Comparison of ENCODE assay signal across 21 cellular contexts in genomic region chr11:47595029-47595428, GRCh38. TPM values are rescaled to one million over a fixed set of nuclear protein-coding genes. Genes with fewer than 3 reads are reported as not detected.
DNase-seq lines count a peak whose midpoint lies in the region; ATAC-seq, FAIRE-seq and TF ChIP-seq lines count a peak whose summit lies in the region.
"Had no signal": no experiment of that assay in that cellular context is flagged by ENCODE, and none has a peak within 500 bp of the region (broad histone marks: within the 10 kb centered on the region; RNA-seq: fewer than 3 reads in every experiment).

No MANE protein-coding gene starts in this region.

- no peaks in the 10 kb centered on the region for H3K79me1 ChIP-seq in H9 (ENCODE audit: insufficient read depth, low read depth, low read length, poor library complexity, severe bottlenecking)

- no peaks in the 10 kb centered on the region for H4K20me1 ChIP-seq in H9 (ENCODE audit: control insufficient read depth, insufficient read depth, insufficient read length)

- H2BK20ac ChIP-seq in H9 (ENCODE audit: low read depth, low read length, poor library complexity, severe bottlenecking) = no peak overlapping the region

- H4K5ac ChIP-seq in H9 (ENCODE audit: insufficient read length, low read depth, low read length) = no peak overlapping the region

- peak; percentile 12 for DNase-seq in DMS79 (lab: John Stamatoyannopoulos, UW)
- DNase-seq in H9 = no peak
- DNase-seq in endothelial cell (ENCODE audit: low spot score) = no peak
- DNase-seq in nephron progenitor cell = no peak
- DNase-seq in H54 (ENCODE audit: insufficient read length, low spot score) = no peak
- DNase-seq in NCI-H2107 (lab: John Stamatoyannopoulos, UW) = no peak
- no peak for DNase-seq in NCI-H2107 treated with DMSO at 0.1 percent for 48 hours (lab: John Stamatoyannopoulos, UW; ENCODE audit: unreplicated experiment)
- no peak for DNase-seq in T-cell
- DNase-seq: activated CD4-positive, alpha-beta T cell treated with anti-CD3 and anti-CD28 coated beads, Interleukin-2, amount 50 U/mL, for 1 hour; activated naive CD8-positive, alpha-beta T cell treated with anti-CD3 and anti-CD28 coated beads for 36 hours; activated T-cell treated with anti-CD3 and anti-CD28 coated beads, Interleukin-2, amount 50 U/mL, for 48 hours; effector CD4-positive, alpha-beta T cell; hippocampal formation; kidney glomerular epithelial cell; NCI-H526 treated with DMSO at 0.1 percent for 48 hours; stimulated activated CD4-positive, alpha-beta T cell treated with anti-CD3 and anti-CD28 coated beads, Interleukin-2, amount 100 ng/mL, for 48 hours; testis had no signal

- peaks cover 10% of the 10 kb centered on the region; the same call in 1 of the 2 replicates for H3K27me3 ChIP-seq in H9 (ENCODE audit: insufficient read depth, low read length)
- H3K27me3 ChIP-seq: testis had no signal

- peak overlapping the region; percentile 73 to 93 for H3K4me3 Mint-ChIP-seq in H9
- peak overlapping the region; percentile 53 for H3K4me3 Mint-ChIP-seq in endothelial cell (ENCODE audit: unreplicated experiment)
- H3K4me3 Mint-ChIP-seq in nephron progenitor cell = peak overlapping the region; percentile 92
- H3K4me3 Mint-ChIP-seq in T-cell = no peak overlapping the region
- H3K4me3 Mint-ChIP-seq: activated naive CD8-positive, alpha-beta T cell treated with anti-CD3 and anti-CD28 coated beads for 36 hours had no signal

- no peaks in the 10 kb centered on the region; a peak in 1 of 7 replicates for H3K36me3 Mint-ChIP-seq in H9 (ENCODE audit: insufficient read depth in 1 of 3, low read depth in 3 of 3)
- peaks cover 7% of the 10 kb centered on the region for H3K36me3 Mint-ChIP-seq in endothelial cell (ENCODE audit: low read depth, unreplicated experiment)
- no peaks in the 10 kb centered on the region for H3K36me3 Mint-ChIP-seq in nephron progenitor cell (ENCODE audit: low read depth)
- H3K36me3 Mint-ChIP-seq in T-cell = no peaks in the 10 kb centered on the region
- H3K36me3 Mint-ChIP-seq: activated naive CD8-positive, alpha-beta T cell treated with anti-CD3 and anti-CD28 coated beads for 36 hours had no signal

- no CpG with 5 or more reads among the region's 7 CpGs for WGBS in H9 (ENCODE audit: extremely low coverage, insufficient read length, low lambda C conversion rate)

- H3K9me3 Mint-ChIP-seq in H9 = no peaks in the 10 kb centered on the region
- H3K9me3 Mint-ChIP-seq in endothelial cell (ENCODE audit: unreplicated experiment) = no peaks in the 10 kb centered on the region
- H3K9me3 Mint-ChIP-seq in nephron progenitor cell = no peaks in the 10 kb centered on the region
- no peaks in the 10 kb centered on the region for H3K9me3 Mint-ChIP-seq in T-cell
- H3K9me3 Mint-ChIP-seq: activated naive CD8-positive, alpha-beta T cell treated with anti-CD3 and anti-CD28 coated beads for 36 hours had no signal

- TF ChIP-seq CTCF in H9 (conservative IDR thresholded peaks at IDR 0.05) (no peak), endothelial cell (IDR thresholded peaks at IDR 0.05; ENCODE audit: unreplicated experiment) (no peak), nephron progenitor cell (IDR thresholded peaks at IDR 0.05) (no peak)

- H4K8ac ChIP-seq in H9 (replicated peaks; ENCODE audit: insufficient read length, low read depth, low read length) = no peak overlapping the region

- no peak overlapping the region for H2BK15ac ChIP-seq in H9 (ENCODE audit: low read depth, low read length)

- H2AFZ ChIP-seq in H9 (ENCODE audit: low read length) = no peak overlapping the region

- no peak overlapping the region for H3K56ac ChIP-seq in H9 (ENCODE audit: insufficient read length, low read depth, low read length)

- peaks cover 41% of the 10 kb centered on the region for H3K27me3 Mint-ChIP-seq in H9 (ENCODE audit: low read depth)
- H3K27me3 Mint-ChIP-seq in endothelial cell (ENCODE audit: unreplicated experiment) = peaks cover 18% of the 10 kb centered on the region
- H3K27me3 Mint-ChIP-seq in nephron progenitor cell (ENCODE audit: low read depth, poor library complexity) = peaks cover 24% of the 10 kb centered on the region
- peaks cover 23 to 36% of the 10 kb centered on the region in 2 donors for H3K27me3 Mint-ChIP-seq in T-cell

- no peaks in the 10 kb centered on the region for H3K4me1 ChIP-seq in H9 (ENCODE audit: insufficient read depth, low read length)

- POLR2A ChIA-PET in T-cell (lab: Charles Lee) = no interaction called here

- no peak overlapping the region for H2BK12ac ChIP-seq in H9 (ENCODE audit: insufficient read length, low read depth, low read length)

- H3K9me3 ChIP-seq in H9 (ENCODE audit: control insufficient read depth, low read depth, low read length) = no peaks in the 10 kb centered on the region
- H3K9me3 ChIP-seq: testis had no signal

- H3K14ac ChIP-seq in H9 (ENCODE audit: insufficient read depth, low read length) = no peak overlapping the region

- H3K4me2 ChIP-seq in H9 (ENCODE audit: insufficient read depth, insufficient read length, low read length) = no peak overlapping the region

- H3K23ac ChIP-seq in H9 (ENCODE audit: insufficient read length, low read depth, low read length) = no peak overlapping the region

- TF ChIP-seq POLR2A in H54 (IDR thresholded peaks at IDR 0.05; ENCODE audit: low read depth, low read length) = no peak

- H3K23me2 ChIP-seq in H9 (ENCODE audit: insufficient read length, low read depth, low read length, poor library complexity, severe bottlenecking) = peaks cover 13% of the 10 kb centered on the region

- no peaks in the 10 kb centered on the region for H3K79me2 ChIP-seq in H9 (ENCODE audit: insufficient read depth, low read length)

- ATAC-seq in T-cell (replicated peaks in 1 of 4) = no peak

- H3K9ac ChIP-seq in H9 (ENCODE audit: extremely low read depth, insufficient read length, low read length) = no peak overlapping the region

- no peak overlapping the region for H3K27ac Mint-ChIP-seq in H9
- no peak overlapping the region for H3K27ac Mint-ChIP-seq in endothelial cell (ENCODE audit: unreplicated experiment)
- H3K27ac Mint-ChIP-seq in nephron progenitor cell = no peak overlapping the region
- no peak overlapping the region for H3K27ac Mint-ChIP-seq in T-cell
- H3K27ac Mint-ChIP-seq: activated naive CD8-positive, alpha-beta T cell treated with anti-CD3 and anti-CD28 coated beads for 36 hours had no signal

- H2BK5ac ChIP-seq in H9 (ENCODE audit: insufficient read length, low read length) = no peak overlapping the region

- no peak for FAIRE-seq in H54 (lab: Jason Lieb, UNC)
- FAIRE-seq: G401.6, GM12891 had no signal

- H4K91ac ChIP-seq in H9 (ENCODE audit: insufficient read length, low read depth, low read length) = no peak overlapping the region

- no peak overlapping the region for H3K4ac ChIP-seq in H9 (ENCODE audit: low read depth, low read length)

- CTCF ChIA-PET in T-cell (lab: Charles Lee) = no interaction called here

- H3T11ph ChIP-seq in H9 (ENCODE audit: low read length) = no peak overlapping the region

- peaks cover 26 to 34% of the 10 kb centered on the region in 2 experiments for H3K4me1 Mint-ChIP-seq in H9
- peaks cover 37% of the 10 kb centered on the region for H3K4me1 Mint-ChIP-seq in endothelial cell (ENCODE audit: unreplicated experiment)
- peaks cover 63% of the 10 kb centered on the region for H3K4me1 Mint-ChIP-seq in nephron progenitor cell
- H3K4me1 Mint-ChIP-seq in T-cell = peaks cover 0 to 10% (median 5%) of the 10 kb centered on the region in 3 donors

- no peak overlapping the region for H2BK120ac ChIP-seq in H9 (ENCODE audit: low read depth, low read length, poor library complexity, severe bottlenecking)

- H3K18ac ChIP-seq in H9 (ENCODE audit: insufficient read length, low read depth, low read length) = no peak overlapping the region

- no peak overlapping the region for H2AK5ac ChIP-seq in H9 (ENCODE audit: insufficient read length, low read length)

- no peak overlapping the region for H3K27ac ChIP-seq in H9 (ENCODE audit: insufficient read length, low read depth, low read length)
- H3K27ac ChIP-seq: testis had no signal

RNA-seq across cellular contexts. Expression of gene C1QTNF4, which starts 0.8 kb away (rescaled TPM):
- 5.7 and 8.7 TPM in 2 replicates for total RNA-seq in H9 (2021)
- total RNA-seq in endothelial cell (ENCODE audit: unreplicated experiment) = 50.4 TPM
- 1 to 10 TPM in 3 of 5 donors, under 1 TPM in 2; 0.53 to 2.0 (median 1.5) TPM for total RNA-seq in T-cell
- total RNA-seq: activated naive CD8-positive, alpha-beta T cell treated with anti-CD3 and anti-CD28 coated beads for 36 hours had no signal

RNA-seq across cellular contexts. Expression of gene FAM180B, which starts 8.6 kb away (rescaled TPM):
- 0.31 and 0.37 TPM in 2 replicates for total RNA-seq in H9 (2021)
- total RNA-seq in endothelial cell (ENCODE audit: unreplicated experiment) = 0.31 TPM
- total RNA-seq in T-cell = under 1 TPM in 3 of 5 donors, not detected in 2; 0.20 to 0.51 (median 0.28) TPM
- total RNA-seq: activated naive CD8-positive, alpha-beta T cell treated with anti-CD3 and anti-CD28 coated beads for 36 hours; fibroblast of lung; mononuclear cell; testis had no signal

RNA-seq across cellular contexts. Expression of gene NDUFS3, which starts 16.2 kb away (rescaled TPM):
- 130 and 144 TPM in 2 replicates for total RNA-seq in H9 (2021)
- 199 TPM for total RNA-seq in endothelial cell (ENCODE audit: unreplicated experiment)
- total RNA-seq in T-cell = 100 to 1,000 TPM in 1 of 5 donors, 10 to 100 TPM in 4; 69.1 to 105 (median 76.1) TPM

RNA-seq across cellular contexts. Expression of gene KBTBD4, which starts 16.3 kb away (rescaled TPM):
- total RNA-seq in H9 (2021) = 15.2 and 15.9 TPM in 2 replicates
- total RNA-seq in endothelial cell (ENCODE audit: unreplicated experiment) = 12.1 TPM
- total RNA-seq in T-cell = 10 to 100 TPM; 19.1 to 23.6 (median 21.6) TPM

RNA-seq across cellular contexts. Expression of gene PTPMT1, which starts 29.6 kb away (rescaled TPM):
- total RNA-seq in H9 (2021) (66.0 and 72.9 TPM in 2 replicates), endothelial cell (ENCODE audit: unreplicated experiment) (34.9 TPM), T-cell (10 to 100 TPM; 14.9 to 25.3 (median 25.0) TPM)

Comparison
In these comparisons a context has a peak if more than half of its experiments do, and no peak if none do; other contexts are left out.
1. H3K4me3 Mint-ChIP-seq: peak in H9 (2 of 2), endothelial cell (single experiment) and nephron progenitor cell (single experiment); none in T-cell (0 of 3).